27 cellular contexts compared by ENCODE assay signal in genomic region chr5:58972301-58972700, GRCh38.
DNase-seq lines count a peak whose midpoint lies in the region; ATAC-seq and TF ChIP-seq lines count a peak whose summit lies in the region.
"Had no signal": no experiment of that assay in that cellular context is flagged by ENCODE, and none has a peak within 500 bp of the region (broad histone marks: within the 10 kb centered on the region; RNA-seq: fewer than 3 reads in every experiment).

No MANE protein-coding gene starts in this region.

- no peaks in the 10 kb centered on the region for H3K27me3 Mint-ChIP-seq in CD4-positive, alpha-beta T cell
- H3K27me3 Mint-ChIP-seq in H9 (ENCODE audit: low read depth), result no peaks in the 10 kb centered on the region; the same call in 1 of the 2 replicates
- H3K27me3 Mint-ChIP-seq: activated CD4-positive, alpha-beta memory T cell treated with anti-CD3 and anti-CD28 coated beads, Interleukin-2, amount 10 ng/mL, durations not matched to agents 7 days and 5 days; activated naive CD4-positive, alpha-beta T cell treated with anti-CD3 and anti-CD28 coated beads, Interleukin-2, amount 10 ng/mL, durations not matched to agents 7 days and 5 days; naive B cell had no signal

- H3K4me3 ChIP-seq in IMR-90 (ENCODE audit: insufficient read depth, low read depth, low read length), result no peak overlapping the region
- no peak overlapping the region for H3K4me3 ChIP-seq in brain microvascular endothelial cell (ENCODE audit: low read depth, low read length)
- H3K4me3 ChIP-seq: colonic mucosa, hepatocyte, ovary, SJSA1, tibial artery had no signal

- CTCF ChIA-PET in CD4-positive, alpha-beta T cell (lab: Charles Lee), result no interaction called here
- CTCF ChIA-PET in IMR-90 (lab: Yijun Ruan, JAX), result no interaction called here

- no peaks in the 10 kb centered on the region for H3K79me2 ChIP-seq in H9 (ENCODE audit: insufficient read depth, low read length)
- H3K79me2 ChIP-seq: hepatocyte had no signal

- H3K27me3 ChIP-seq in CD4-positive, alpha-beta T cell (ENCODE audit: control insufficient read depth, insufficient read depth, low read length), result no peaks in the 10 kb centered on the region
- H3K27me3 ChIP-seq in IMR-90 (ENCODE audit: control insufficient read depth, insufficient read depth, low read length) (no peaks in the 10 kb centered on the region), brain microvascular endothelial cell (replicated peaks) (no peaks in the 10 kb centered on the region), H9 (ENCODE audit: insufficient read depth, low read length) (no peaks in the 10 kb centered on the region)
- H3K27me3 ChIP-seq: colonic mucosa, hepatocyte, ovary, SJSA1, tibial artery had no signal

- H4K20me1 ChIP-seq in IMR-90 (ENCODE audit: insufficient read depth, low read length) (no peaks in the 10 kb centered on the region), H9 (ENCODE audit: control insufficient read depth, insufficient read depth, insufficient read length) (no peaks in the 10 kb centered on the region)

- no peak for TF ChIP-seq RAD21 in IMR-90 (IDR thresholded peaks at IDR 0.05; ENCODE audit: low read length)

- no peak overlapping the region for H3K4ac ChIP-seq in IMR-90 (ENCODE audit: low read depth, low read length)
- no peak overlapping the region for H3K4ac ChIP-seq in H9 (ENCODE audit: low read depth, low read length)

- no peaks in the 10 kb centered on the region for H3K23me2 ChIP-seq in H9 (ENCODE audit: insufficient read length, low read depth, low read length, poor library complexity, severe bottlenecking)

- H3K14ac ChIP-seq in IMR-90 (replicated peaks; ENCODE audit: low read depth, low read length) (no peak overlapping the region), H9 (ENCODE audit: insufficient read depth, low read length) (no peak overlapping the region)

- H3K36me3 ChIP-seq in IMR-90 (ENCODE audit: control insufficient read depth, insufficient read depth, low read length) (peaks cover 27% of the 10 kb centered on the region), brain microvascular endothelial cell (replicated peaks) (peaks cover 18% of the 10 kb centered on the region)
- H3K36me3 ChIP-seq: ovary had no signal

- H3K18ac ChIP-seq in IMR-90 (ENCODE audit: low read depth, low read length) (no peak overlapping the region), H9 (ENCODE audit: insufficient read length, low read depth, low read length) (no peak overlapping the region)

- H3K4me1 ChIP-seq in IMR-90 (ENCODE audit: control insufficient read depth, insufficient read depth, low read length) (no peaks in the 10 kb centered on the region), H9 (ENCODE audit: insufficient read depth, low read length) (no peaks in the 10 kb centered on the region; the same call in 1 of the 2 replicates)
- H3K4me1 ChIP-seq: colonic mucosa, SJSA1 had no signal

- H2AK9ac ChIP-seq in IMR-90 (replicated peaks; ENCODE audit: low read depth, low read length, poor library complexity), result no peak overlapping the region

- no peak overlapping the region for H4K91ac ChIP-seq in IMR-90 (ENCODE audit: insufficient read depth, low read depth, low read length)
- H4K91ac ChIP-seq in H9 (ENCODE audit: insufficient read length, low read depth, low read length), result no peak overlapping the region

- no peak for TF ChIP-seq POLR2A in IMR-90 (IDR thresholded peaks at IDR 0.05; ENCODE audit: low read depth, low read length)

- no peak overlapping the region for H2AK5ac ChIP-seq in IMR-90 (ENCODE audit: low read depth, low read length)
- no peak overlapping the region for H2AK5ac ChIP-seq in H9 (ENCODE audit: insufficient read length, low read length)

- H3K4me1 Mint-ChIP-seq in CD4-positive, alpha-beta T cell (ENCODE audit: low read depth), result no peaks in the 10 kb centered on the region
- peaks cover 10 to 11% of the 10 kb centered on the region in 2 experiments for H3K4me1 Mint-ChIP-seq in H9
- H3K4me1 Mint-ChIP-seq: naive B cell had no signal

- DNase-seq in CD4-positive, alpha-beta T cell, result no peak
- DNase-seq in IMR-90 (peak; percentile 3), brain microvascular endothelial cell (peak; percentile 20), renal cortical epithelial cell (ENCODE audit: low read depth) (peak; percentile 31), NCI-H1105 (lab: John Stamatoyannopoulos, UW) (no peak), H9 (no peak)
- DNase-seq: activated CD4-positive, alpha-beta memory T cell treated with anti-CD3 and anti-CD28 coated beads, Interleukin-2, amount 10 ng/mL, durations not matched to agents 7 days and 5 days; activated naive CD4-positive, alpha-beta T cell treated with anti-CD3 and anti-CD28 coated beads, Interleukin-2, amount 10 ng/mL, durations not matched to agents 7 days and 5 days; colonic mucosa; endodermal cell; Karpas-422; mammary epithelial cell; naive B cell; NCI-H1417 treated with DMSO at 0.1 percent for 48 hours; NCI-H2171 treated with DMSO at 0.1 percent for 48 hours; NCI-H69; ovary; PC-3; stimulated activated CD4-positive, alpha-beta T cell treated with anti-CD3 and anti-CD28 coated beads, Interleukin-1b, Interleukin-23, amount 100 ng/mL, for 48 hours; stimulated activated naive CD4-positive, alpha-beta T cell treated with Interleukin-2 at 50 U/mL for 16 hours; T-helper 2 cell; tibial artery had no signal

- H2AFZ ChIP-seq in IMR-90 (replicated peaks; ENCODE audit: low read length, poor library complexity), result no peak overlapping the region
- H2AFZ ChIP-seq in H9 (ENCODE audit: low read length), result no peak overlapping the region
- H2AFZ ChIP-seq: hepatocyte had no signal

- POLR2A ChIA-PET in CD4-positive, alpha-beta T cell (lab: Charles Lee), result no interaction called here
- POLR2A ChIA-PET in IMR-90 (lab: Charles Lee; ENCODE audit: unreplicated experiment), result no interaction called here

- H3K9me3 ChIP-seq in CD4-positive, alpha-beta T cell (ENCODE audit: control insufficient read depth, low read length), result no peaks in the 10 kb centered on the region
- H3K9me3 ChIP-seq in IMR-90 (ENCODE audit: control insufficient read depth, insufficient read depth, low read length) (no peaks in the 10 kb centered on the region), H9 (ENCODE audit: control insufficient read depth, low read depth, low read length) (no peaks in the 10 kb centered on the region)
- H3K9me3 ChIP-seq: colonic mucosa, ovary, SJSA1, tibial artery had no signal

- in situ Hi-C loops in IMR-90 (cut with MboI; ENCODE audit: low sequenced_read_pairs) (no loop called here), brain microvascular endothelial cell (cut with HindIII; ENCODE audit: low pct_ligation_motif_present, low sequenced_read_pairs) (no loop called here)

- H3T11ph ChIP-seq in H9 (ENCODE audit: low read length), result no peak overlapping the region

- H3K56ac ChIP-seq in IMR-90 (ENCODE audit: extremely low read depth, insufficient read depth, low read length) (no peak overlapping the region), H9 (ENCODE audit: insufficient read length, low read depth, low read length) (no peak overlapping the region)

- no peak overlapping the region for H2BK12ac ChIP-seq in H9 (ENCODE audit: insufficient read length, low read depth, low read length)

- H3K79me1 ChIP-seq in IMR-90 (ENCODE audit: low read depth in 1 of 2, low read length in 2 of 2) (no peaks in the 10 kb centered on the region), H9 (ENCODE audit: insufficient read depth, low read depth, low read length, poor library complexity, severe bottlenecking) (no peaks in the 10 kb centered on the region)

- H3K4me2 ChIP-seq in IMR-90 (ENCODE audit: low read depth, low read length) (no peak overlapping the region), H9 (ENCODE audit: insufficient read depth, insufficient read length, low read length) (no peak overlapping the region)
- H3K4me2 ChIP-seq: hepatocyte had no signal

- H2BK20ac ChIP-seq in IMR-90 (ENCODE audit: low read depth, low read length) (no peak overlapping the region), H9 (ENCODE audit: low read depth, low read length, poor library complexity, severe bottlenecking) (no peak overlapping the region)

- H2BK120ac ChIP-seq in IMR-90 (ENCODE audit: low read depth, low read length), result no peak overlapping the region
- H2BK120ac ChIP-seq in H9 (ENCODE audit: low read depth, low read length, poor library complexity, severe bottlenecking), result no peak overlapping the region

- intact Hi-C loops in CD4-positive, alpha-beta T cell (cut with DNase I, micrococcal nuclease), result loop anchor here in 1 of 2 experiments (5.0 kb wide), 2 partner anchors 150 to 200 kb away; no protein-coding TSS in a partner anchor
- intact Hi-C loops in IMR-90 (cut with micrococcal nuclease), result loop anchor here (5.0 kb wide), 1 partner anchor 1870 kb away; the partner anchor contains the start of gene ELOVL7

- H3K9me1 ChIP-seq in IMR-90 (ENCODE audit: insufficient read depth, low read length), result no peaks in the 10 kb centered on the region

- no CpG with 5 or more reads among the region's 1 CpG for WGBS in IMR-90 (ENCODE audit: extremely low coverage in 2 of 2, insufficient read length in 1 of 2), 2 experiments
- no CpG with 5 or more reads among the region's 1 CpG for WGBS in H9 (ENCODE audit: extremely low coverage, insufficient read length, low lambda C conversion rate)

- H4K5ac ChIP-seq in IMR-90 (ENCODE audit: low read depth, low read length) (no peak overlapping the region), H9 (ENCODE audit: insufficient read length, low read depth, low read length) (no peak overlapping the region)

- BruUV-seq in IMR-90 (replicated peaks; lab: Mats Ljungman, UMichigan), result no TSS peak

- ATAC-seq in CD4-positive, alpha-beta T cell (ENCODE audit: poor library complexity), result peak; percentile 19
- ATAC-seq in IMR-90 (ENCODE audit: low read depth) (no peak), HG03039 (IDR thresholded peaks at IDR 0.05; ENCODE audit: unreplicated experiment) (no peak)
- ATAC-seq: PC-3, sciatic nerve had no signal

- no peak overlapping the region for H2BK15ac ChIP-seq in IMR-90 (ENCODE audit: low read depth, low read length)
- H2BK15ac ChIP-seq in H9 (ENCODE audit: low read depth, low read length), result no peak overlapping the region

- H3K27ac Mint-ChIP-seq in CD4-positive, alpha-beta T cell, result no peak overlapping the region
- no peak overlapping the region for H3K27ac Mint-ChIP-seq in H9
- H3K27ac Mint-ChIP-seq: activated CD4-positive, alpha-beta memory T cell treated with anti-CD3 and anti-CD28 coated beads, Interleukin-2, amount 10 ng/mL, durations not matched to agents 7 days and 5 days; activated naive CD4-positive, alpha-beta T cell treated with anti-CD3 and anti-CD28 coated beads, Interleukin-2, amount 10 ng/mL, durations not matched to agents 7 days and 5 days; endodermal cell; naive B cell had no signal

- H3K4me3 Mint-ChIP-seq in CD4-positive, alpha-beta T cell, result no peak overlapping the region
- no peak overlapping the region for H3K4me3 Mint-ChIP-seq in H9
- H3K4me3 Mint-ChIP-seq: activated CD4-positive, alpha-beta memory T cell treated with anti-CD3 and anti-CD28 coated beads, Interleukin-2, amount 10 ng/mL, durations not matched to agents 7 days and 5 days; activated naive CD4-positive, alpha-beta T cell treated with anti-CD3 and anti-CD28 coated beads, Interleukin-2, amount 10 ng/mL, durations not matched to agents 7 days and 5 days; endodermal cell; naive B cell had no signal

- H3K23ac ChIP-seq in IMR-90 (ENCODE audit: low read depth, low read length), result no peak overlapping the region
- H3K23ac ChIP-seq in H9 (ENCODE audit: insufficient read length, low read depth, low read length), result no peak overlapping the region

- no peak overlapping the region for H4K8ac ChIP-seq in IMR-90 (ENCODE audit: low read depth in 2 of 2, low read length in 2 of 2)
- H4K8ac ChIP-seq in H9 (replicated peaks; ENCODE audit: insufficient read length, low read depth, low read length), result no peak overlapping the region

- H2BK5ac ChIP-seq in IMR-90 (ENCODE audit: low read depth, low read length, poor library complexity, severe bottlenecking) (no peak overlapping the region), H9 (ENCODE audit: insufficient read length, low read length) (no peak overlapping the region)

- dilution Hi-C loops in IMR-90 (cut with HindIII; ENCODE audit: low sequenced_read_pairs, unreplicated experiment), result no loop called here

- no peak overlapping the region for H3K9ac ChIP-seq in IMR-90 (ENCODE audit: low read depth, low read length)
- no peak overlapping the region for H3K9ac ChIP-seq in H9 (ENCODE audit: extremely low read depth, insufficient read length, low read length)

- TF ChIP-seq CTCF in CD4-positive, alpha-beta T cell (IDR thresholded peaks at IDR 0.05), result no peak
- TF ChIP-seq CTCF in IMR-90 (conservative IDR thresholded peaks at IDR 0.05; ENCODE audit: low read depth, low read length) (no peak), brain microvascular endothelial cell (IDR thresholded peaks at IDR 0.05; ENCODE audit: low read depth, low read length, missing control alignments) (no peak), H9 (conservative IDR thresholded peaks at IDR 0.05) (no peak)

- no peak overlapping the region for H3K27ac ChIP-seq in CD4-positive, alpha-beta T cell (ENCODE audit: low read depth, low read length)
- H3K27ac ChIP-seq in IMR-90 (ENCODE audit: insufficient read depth, low read length) (no peak overlapping the region), brain microvascular endothelial cell (no peak overlapping the region), H9 (ENCODE audit: insufficient read length, low read depth, low read length) (no peak overlapping the region)
- H3K27ac ChIP-seq: C4-2B, colonic mucosa, hepatocyte, ovary, SJSA1 had no signal

- no peaks in the 10 kb centered on the region for H3K9me3 Mint-ChIP-seq in CD4-positive, alpha-beta T cell
- H3K9me3 Mint-ChIP-seq in H9, result no peaks in the 10 kb centered on the region
- H3K9me3 Mint-ChIP-seq: activated CD4-positive, alpha-beta memory T cell treated with anti-CD3 and anti-CD28 coated beads, Interleukin-2, amount 10 ng/mL, durations not matched to agents 7 days and 5 days; activated naive CD4-positive, alpha-beta T cell treated with anti-CD3 and anti-CD28 coated beads, Interleukin-2, amount 10 ng/mL, durations not matched to agents 7 days and 5 days; endodermal cell; naive B cell had no signal

- peaks cover 50% of the 10 kb centered on the region for H3K36me3 Mint-ChIP-seq in CD4-positive, alpha-beta T cell (ENCODE audit: low read depth)
- no peaks in the 10 kb centered on the region; a peak in 1 of 7 replicates for H3K36me3 Mint-ChIP-seq in H9 (ENCODE audit: insufficient read depth in 1 of 3, low read depth in 3 of 3)

Comparison
In these comparisons a context has a peak if more than half of its experiments do, and no peak if none do; other contexts are left out.
1. DNase-seq: peak in IMR-90 (single experiment), brain microvascular endothelial cell (single experiment) and renal cortical epithelial cell (single experiment); none in CD4-positive, alpha-beta T cell (0 of 10), NCI-H1105 (single experiment) and H9 (single experiment).